Comparison of ENCODE assay signal across 23 cellular contexts in the genomic region with DNA sequence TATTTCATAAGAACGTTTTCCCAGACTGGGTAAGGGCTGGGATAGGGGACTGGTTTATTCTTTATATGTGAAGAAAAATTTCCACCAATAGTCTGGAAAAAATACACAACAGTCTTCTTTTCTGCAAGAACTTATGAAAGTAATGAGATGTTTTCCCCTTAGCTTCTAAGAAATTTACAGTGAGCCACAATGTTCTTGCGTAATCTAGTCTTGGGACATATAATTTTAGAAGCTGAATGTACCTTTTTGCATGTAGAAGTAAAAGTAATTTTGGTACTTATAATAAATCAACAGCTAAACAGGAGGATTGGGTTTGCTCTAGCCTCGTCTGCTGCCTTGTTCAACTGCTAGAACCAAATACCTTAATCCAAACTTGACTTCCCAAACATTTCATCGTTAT.
A peak's percentile ranks its signal among the peaks of the same experiment; 100 is the strongest.
DNase-seq lines count a peak whose midpoint lies in the region; ATAC-seq and TF ChIP-seq lines count a peak whose summit lies in the region.
"Had no signal": no experiment of that assay in that cellular context is flagged by ENCODE, and none has a peak within 500 bp of the region (broad histone marks: within the 10 kb centered on the region; RNA-seq: fewer than 3 reads in every experiment).

No MANE protein-coding gene starts in this region.

- no peak for ATAC-seq in activated CD8-positive, alpha-beta T cell treated with anti-CD3 and anti-CD28 coated beads for 36 hours
- ATAC-seq in upper lobe of left lung (ENCODE audit: low FRiP score in 2 of 2) = no peak
- ATAC-seq: natural killer cell treated with Interleukin-12 subunit alpha and Interleukin-12 subunit beta and Interleukin-15 and Interleukin-18, amount 100 ng/mL, for 72 hours; SK-N-SH treated with all-trans-retinoic acid at 6 μM for 48 hours; stimulated activated effector memory CD8-positive, alpha-beta T cell treated with anti-CD3 and anti-CD28 coated beads, Interleukin-12 subunit alpha, Interleukin-12 subunit beta, amount 100 ng/mL, for 72 hours had no signal

- H3K23ac ChIP-seq in mesenchymal stem cell (ENCODE audit: low read length in 2 of 2) = no peak overlapping the region

- H3K79me1 ChIP-seq in mesenchymal stem cell (replicated peaks; ENCODE audit: low read length, poor library complexity, severe bottlenecking) = no peaks in the 10 kb centered on the region

- no peak overlapping the region for H3K4ac ChIP-seq in mesenchymal stem cell (ENCODE audit: low read depth in 1 of 2, low read length in 2 of 2)

- no peaks in the 10 kb centered on the region for H3K27me3 Mint-ChIP-seq in activated naive CD4-positive, alpha-beta T cell treated with anti-CD3 and anti-CD28 coated beads, Interleukin-2, amount 10 ng/mL, durations not matched to agents 7 days and 5 days
- H3K27me3 Mint-ChIP-seq in activated CD8-positive, alpha-beta T cell treated with anti-CD3 and anti-CD28 coated beads for 36 hours = no peaks in the 10 kb centered on the region
- H3K27me3 Mint-ChIP-seq: activated naive CD8-positive, alpha-beta T cell had no signal

- H3K18ac ChIP-seq in mesenchymal stem cell (ENCODE audit: low read depth in 1 of 2, low read length in 2 of 2) = no peak overlapping the region

- no peak for TF ChIP-seq POLR2A in upper lobe of left lung (IDR thresholded peaks at IDR 0.05)

- no peak overlapping the region for H2BK15ac ChIP-seq in mesenchymal stem cell (ENCODE audit: low read depth, poor library complexity, severe bottlenecking)

- H2AFZ ChIP-seq in mesenchymal stem cell (ENCODE audit: low read depth, low read length) = no peak overlapping the region

- no peak for TF ChIP-seq EP300 in upper lobe of left lung (IDR thresholded peaks at IDR 0.05)

- H2AK5ac ChIP-seq in mesenchymal stem cell (ENCODE audit: low read length, severe bottlenecking) = no peak overlapping the region

- H3K36me3 Mint-ChIP-seq in activated naive CD4-positive, alpha-beta T cell treated with anti-CD3 and anti-CD28 coated beads, Interleukin-2, amount 10 ng/mL, durations not matched to agents 7 days and 5 days = peaks cover 17% of the 10 kb centered on the region
- H3K36me3 Mint-ChIP-seq in activated CD8-positive, alpha-beta T cell treated with anti-CD3 and anti-CD28 coated beads for 36 hours (ENCODE audit: low read depth) = no peaks in the 10 kb centered on the region
- H3K36me3 Mint-ChIP-seq: natural killer cell treated with Interleukin-12 subunit alpha and Interleukin-12 subunit beta and Interleukin-15 and Interleukin-18, amount 100 ng/mL, for 72 hours; stimulated activated effector memory CD8-positive, alpha-beta T cell treated with anti-CD3 and anti-CD28 coated beads, Interleukin-12 subunit alpha, Interleukin-12 subunit beta, amount 100 ng/mL, for 72 hours had no signal

- H3K9me3 ChIP-seq in mesenchymal stem cell (ENCODE audit: control insufficient read depth, low read length) (no peaks in the 10 kb centered on the region), upper lobe of left lung (no peaks in the 10 kb centered on the region)
- H3K9me3 ChIP-seq: spleen had no signal

- H4K8ac ChIP-seq in mesenchymal stem cell (ENCODE audit: low read length) = no peak overlapping the region

- POLR2A ChIA-PET in activated CD8-positive, alpha-beta T cell treated with anti-CD3 and anti-CD28 coated beads for 36 hours (lab: Charles Lee) = no interaction called here

- DNase-seq in activated naive CD4-positive, alpha-beta T cell treated with anti-CD3 and anti-CD28 coated beads, Interleukin-2, amount 10 ng/mL, durations not matched to agents 7 days and 5 days = no peak
- no peak for DNase-seq in activated naive CD4-positive, alpha-beta T cell (lab: John Stamatoyannopoulos, UW)
- DNase-seq in NOMO-1 treated with dmso at 0.1 percent for 144 hours (lab: John Stamatoyannopoulos, UW; ENCODE audit: unreplicated experiment) = peak; percentile 2
- DNase-seq in dorsolateral prefrontal cortex = no peak
- peak; percentile 6 for DNase-seq in mesenchymal stem cell
- DNase-seq in activated CD8-positive, alpha-beta T cell treated with anti-CD3 and anti-CD28 coated beads for 36 hours = no peak
- no peak for DNase-seq in upper lobe of left lung
- no peak for DNase-seq in activated T-cell treated with anti-CD3 and anti-CD28 coated beads, Interleukin-2, amount 50 U/mL, for 1 hour
- DNase-seq: activated CD4-positive, alpha-beta T cell treated with anti-CD3 and anti-CD28 coated beads, Interleukin-2, amount 50 U/mL, for 1 hour; cerebellar nuclear complex; effector CD4-positive, alpha-beta T cell; HCEC 1CT; kidney; NCI-H1436 treated with DMSO at 0.1 percent for 48 hours; NCI-H2171; NCI-H524; spleen; stimulated activated CD4-positive, alpha-beta T cell treated with anti-CD3 and anti-CD28 coated beads, Interleukin-2, amount 100 ng/mL, for 48 hours; WERI-Rb-1 had no signal

- H2BK120ac ChIP-seq in mesenchymal stem cell (ENCODE audit: low read depth, low read length) = no peak overlapping the region

- peaks cover 69% of the 10 kb centered on the region for H3K4me1 Mint-ChIP-seq in activated naive CD4-positive, alpha-beta T cell treated with anti-CD3 and anti-CD28 coated beads, Interleukin-2, amount 10 ng/mL, durations not matched to agents 7 days and 5 days
- peaks cover 5% of the 10 kb centered on the region for H3K4me1 Mint-ChIP-seq in activated CD8-positive, alpha-beta T cell treated with anti-CD3 and anti-CD28 coated beads for 36 hours (ENCODE audit: low read depth)

- H4K91ac ChIP-seq in mesenchymal stem cell (ENCODE audit: low read length) = no peak overlapping the region

- H3K4me2 ChIP-seq in mesenchymal stem cell (ENCODE audit: low read length, poor library complexity, severe bottlenecking) = no peak overlapping the region

- H3K9me3 Mint-ChIP-seq in activated naive CD4-positive, alpha-beta T cell treated with anti-CD3 and anti-CD28 coated beads, Interleukin-2, amount 10 ng/mL, durations not matched to agents 7 days and 5 days = peaks cover 5% of the 10 kb centered on the region
- H3K9me3 Mint-ChIP-seq in activated CD8-positive, alpha-beta T cell treated with anti-CD3 and anti-CD28 coated beads for 36 hours = no peaks in the 10 kb centered on the region
- H3K9me3 Mint-ChIP-seq: stimulated activated effector memory CD8-positive, alpha-beta T cell treated with anti-CD3 and anti-CD28 coated beads, Interleukin-12 subunit alpha, Interleukin-12 subunit beta, amount 100 ng/mL, for 72 hours had no signal

- H3K9ac ChIP-seq in mesenchymal stem cell (ENCODE audit: low read length) = no peak overlapping the region

- H3K27me3 ChIP-seq in dorsolateral prefrontal cortex = no peaks in the 10 kb centered on the region
- H3K27me3 ChIP-seq in mesenchymal stem cell (ENCODE audit: control insufficient read depth in 1 of 2, insufficient read depth in 1 of 2, low read length in 2 of 2) = no peaks in the 10 kb centered on the region
- no peaks in the 10 kb centered on the region for H3K27me3 ChIP-seq in upper lobe of left lung
- H3K27me3 ChIP-seq: spleen had no signal

- H3K4me3 Mint-ChIP-seq in activated naive CD4-positive, alpha-beta T cell treated with anti-CD3 and anti-CD28 coated beads, Interleukin-2, amount 10 ng/mL, durations not matched to agents 7 days and 5 days = no peak overlapping the region
- no peak overlapping the region for H3K4me3 Mint-ChIP-seq in activated CD8-positive, alpha-beta T cell treated with anti-CD3 and anti-CD28 coated beads for 36 hours
- H3K4me3 Mint-ChIP-seq: activated naive CD8-positive, alpha-beta T cell; natural killer cell treated with Interleukin-12 subunit alpha and Interleukin-12 subunit beta and Interleukin-15 and Interleukin-18, amount 100 ng/mL, for 72 hours; stimulated activated effector memory CD8-positive, alpha-beta T cell treated with anti-CD3 and anti-CD28 coated beads, Interleukin-12 subunit alpha, Interleukin-12 subunit beta, amount 100 ng/mL, for 72 hours had no signal

- H2BK5ac ChIP-seq in mesenchymal stem cell (ENCODE audit: low read depth, low read length, poor library complexity, severe bottlenecking) = no peak overlapping the region

- intact Hi-C loops in dorsolateral prefrontal cortex (cut with DNase I) = no loop called here
- intact Hi-C loops in activated CD8-positive, alpha-beta T cell treated with anti-CD3 and anti-CD28 coated beads for 36 hours (cut with micrococcal nuclease) = no loop called here

- H3K14ac ChIP-seq in mesenchymal stem cell (ENCODE audit: low read length in 2 of 2) = no peak overlapping the region

- peak overlapping the region in 40 of 59 donors; percentile 2 to 74 (median 38) for H3K27ac ChIP-seq in dorsolateral prefrontal cortex
- no peak overlapping the region for H3K27ac ChIP-seq in mesenchymal stem cell (ENCODE audit: low read length, poor library complexity, severe bottlenecking)
- no peak overlapping the region for H3K27ac ChIP-seq in upper lobe of left lung
- H3K27ac ChIP-seq: spleen, WERI-Rb-1 had no signal

- TF ChIP-seq CTCF in dorsolateral prefrontal cortex (IDR thresholded peaks at IDR 0.05 in 54 of 56, conservative IDR thresholded peaks at IDR 0.05 in 2 of 56; ENCODE audit: low read depth in 1 of 56, partially characterized antibody in 56 of 56) (no peak), upper lobe of left lung (IDR thresholded peaks at IDR 0.05) (no peak)
- TF ChIP-seq CTCF in activated CD8-positive, alpha-beta T cell treated with anti-CD3 and anti-CD28 coated beads for 36 hours (IDR thresholded peaks at IDR 0.05) = no peak

- H3K4me3 ChIP-seq in dorsolateral prefrontal cortex = no peak overlapping the region
- H3K4me3 ChIP-seq in mesenchymal stem cell (ENCODE audit: insufficient read depth in 1 of 2, low read depth in 1 of 2, low read length in 2 of 2) = no peak overlapping the region
- H3K4me3 ChIP-seq in upper lobe of left lung = no peak overlapping the region
- H3K4me3 ChIP-seq: spleen had no signal

- WGBS in mesenchymal stem cell = 78% methylated on average over 3 of the region's 4 CpGs
- 70 to 92% methylated on average over 4 of the region's 4 CpGs for WGBS in upper lobe of left lung, 2 donors

- H3K36me3 ChIP-seq in mesenchymal stem cell (ENCODE audit: control insufficient read depth in 1 of 2, insufficient read depth in 2 of 2, low read depth in 1 of 2, low read length in 2 of 2) = no peaks in the 10 kb centered on the region
- no peaks in the 10 kb centered on the region for H3K36me3 ChIP-seq in upper lobe of left lung
- H3K36me3 ChIP-seq: spleen, WERI-Rb-1 had no signal

- H3K27ac Mint-ChIP-seq in activated naive CD4-positive, alpha-beta T cell treated with anti-CD3 and anti-CD28 coated beads, Interleukin-2, amount 10 ng/mL, durations not matched to agents 7 days and 5 days = peak overlapping the region; percentile 92
- no peak overlapping the region for H3K27ac Mint-ChIP-seq in activated CD8-positive, alpha-beta T cell treated with anti-CD3 and anti-CD28 coated beads for 36 hours
- H3K27ac Mint-ChIP-seq: activated naive CD8-positive, alpha-beta T cell; natural killer cell treated with Interleukin-12 subunit alpha and Interleukin-12 subunit beta and Interleukin-15 and Interleukin-18, amount 100 ng/mL, for 72 hours; stimulated activated effector memory CD8-positive, alpha-beta T cell treated with anti-CD3 and anti-CD28 coated beads, Interleukin-12 subunit alpha, Interleukin-12 subunit beta, amount 100 ng/mL, for 72 hours had no signal

- CTCF ChIA-PET in activated naive CD4-positive, alpha-beta T cell treated with anti-CD3 and anti-CD28 coated beads, Interleukin-2, amount 10 ng/mL, durations not matched to agents 7 days and 5 days (lab: Charles Lee) = interaction anchor here (1.0 kb wide), 1 partner anchor 60 kb away, joined by 3 read pairs; no protein-coding TSS in a partner anchor
- CTCF ChIA-PET in activated CD8-positive, alpha-beta T cell treated with anti-CD3 and anti-CD28 coated beads for 36 hours (lab: Charles Lee) = interaction anchor here (1.4 kb wide), 1 partner anchor 12 kb away, joined by 4 read pairs; no protein-coding TSS in a partner anchor

- peaks cover 1% of the 10 kb centered on the region for H3K4me1 ChIP-seq in mesenchymal stem cell (ENCODE audit: control insufficient read depth, insufficient read depth, low read depth, low read length)
- no peaks in the 10 kb centered on the region for H3K4me1 ChIP-seq in upper lobe of left lung
- H3K4me1 ChIP-seq: spleen had no signal

- H2BK12ac ChIP-seq in mesenchymal stem cell (ENCODE audit: low read length in 2 of 2) = no peak overlapping the region

Comparison
In these comparisons a context has a peak if more than half of its experiments do, and no peak if none do; other contexts are left out.
1. DNase-seq: peak in NOMO-1 treated with dmso at 0.1 percent for 144 hours (single experiment) and mesenchymal stem cell (single experiment); none in activated naive CD4-positive, alpha-beta T cell treated with anti-CD3 and anti-CD28 coated beads, Interleukin-2, amount 10 ng/mL, durations not matched to agents 7 days and 5 days (single experiment), activated naive CD4-positive, alpha-beta T cell (0 of 4), dorsolateral prefrontal cortex (0 of 10), activated CD8-positive, alpha-beta T cell treated with anti-CD3 and anti-CD28 coated beads for 36 hours (single experiment), upper lobe of left lung (0 of 2) and activated T-cell treated with anti-CD3 and anti-CD28 coated beads, Interleukin-2, amount 50 U/mL, for 1 hour (single experiment).
2. H3K27ac ChIP-seq: peak in dorsolateral prefrontal cortex (40 of 59); none in mesenchymal stem cell (single experiment) and upper lobe of left lung (0 of 4).